In genomic region chr21:29168874-29169273, GRCh38 we compare ENCODE assay signal across 25 cellular contexts. TPM values are rescaled to one million over a fixed set of nuclear protein-coding genes. Genes with fewer than 3 reads are reported as not detected.
DNase-seq lines count a peak whose midpoint lies in the region; ATAC-seq and TF ChIP-seq lines count a peak whose summit lies in the region.
"Had no signal": no experiment of that assay in that cellular context is flagged by ENCODE, and none has a peak within 500 bp of the region (broad histone marks: within the 10 kb centered on the region; RNA-seq: fewer than 3 reads in every experiment).

No MANE protein-coding gene starts in this region.

- no peaks in the 10 kb centered on the region for H3K27me3 ChIP-seq in breast epithelium
- no peaks in the 10 kb centered on the region for H3K27me3 ChIP-seq in PC-9 (ENCODE audit: insufficient read depth, low read depth)
- H3K27me3 ChIP-seq in foreskin keratinocyte, result no peaks in the 10 kb centered on the region
- H3K27me3 ChIP-seq in upper lobe of right lung, result no peaks in the 10 kb centered on the region
- H3K27me3 ChIP-seq in spleen (replicated peaks in 1 of 7), result no peaks in the 10 kb centered on the region
- H3K27me3 ChIP-seq: MG63, upper lobe of left lung had no signal

- CTCF ChIA-PET in MCF 10A (lab: Yijun Ruan, JAX), result interaction anchor here (0.6 to 4.1 kb wide), 7 partner anchors 10 to 179 kb away, joined by 3 to 29 read pairs (median 6); partner anchors contain the start of gene BACH1
- CTCF ChIA-PET in PC-9 (lab: Charles Lee), result no interaction called here

- peak overlapping the region; percentile 81 for H3K27ac Mint-ChIP-seq in MCF 10A (ENCODE audit: low read depth, unreplicated experiment)
- H3K27ac Mint-ChIP-seq: activated CD4-positive, alpha-beta T cell treated with anti-CD3 and anti-CD28 coated beads for 36 hours; brain; CD8-positive, alpha-beta T cell; H9; T-helper 1 cell treated with Interleukin-12 subunit alpha and Interleukin-12 subunit beta and Interleukin-4 antibody, amounts not matched to agents 30 μg/mL and 1 μg/mL, for 36 hours had no signal

- H3K9me2 ChIP-seq in PC-9 (ENCODE audit: insufficient read depth), result no peaks in the 10 kb centered on the region

- POLR2A ChIA-PET in MCF 10A (lab: Yijun Ruan, JAX), result interaction anchor here (0.6 to 4.0 kb wide), 20 partner anchors 10 to 134 kb away, joined by 3 to 37 read pairs (median 4); partner anchors contain the start of gene BACH1
- POLR2A ChIA-PET in PC-9 (lab: Charles Lee; ENCODE audit: unreplicated experiment), result interaction anchor here (0.5 kb wide), 1 partner anchor 1079 kb away, joined by 3 read pairs; no protein-coding TSS in a partner anchor

- no peak overlapping the region for H3K27ac ChIP-seq in breast epithelium
- H3K27ac ChIP-seq in PC-9, result peak overlapping the region; percentile 99
- H3K27ac ChIP-seq in foreskin keratinocyte, result peak overlapping the region; percentile 51
- H3K27ac ChIP-seq in upper lobe of right lung, result no peak overlapping the region
- no peak overlapping the region for H3K27ac ChIP-seq in spleen
- H3K27ac ChIP-seq: prostate gland had no signal

- intact Hi-C loops in MCF 10A (cut with micrococcal nuclease) (no loop called here), breast epithelium (cut with DNase I; ENCODE audit: low total_unique reads) (no loop called here), PC-9 (cut with micrococcal nuclease; ENCODE audit: unreplicated experiment) (loop anchor here (1.0 kb wide), 1 partner anchor 131 kb away; no protein-coding TSS in a partner anchor), upper lobe of right lung (cut with DNase I) (no loop called here), spleen (cut with DNase I; ENCODE audit: low total_unique reads) (loop anchor here (5.0 kb wide), 1 partner anchor 203 kb away; no protein-coding TSS in a partner anchor)

- no peak overlapping the region for H2AFZ ChIP-seq in PC-9

- no peaks in the 10 kb centered on the region for H4K20me1 ChIP-seq in PC-9 (ENCODE audit: insufficient read depth)

- no peaks in the 10 kb centered on the region for H3K79me2 ChIP-seq in PC-9 (ENCODE audit: low read depth)

- DNase-seq in MCF 10A (ENCODE audit: unreplicated experiment), result peak; percentile 87
- DNase-seq in breast epithelium (ENCODE audit: low spot score in 2 of 2), result no peak
- DNase-seq in PC-9, result peak; percentile 46 to 99
- DNase-seq in foreskin keratinocyte, result peak; percentile 90 to 95
- DNase-seq in upper lobe of right lung, result no peak
- no peak for DNase-seq in spleen
- no peak for DNase-seq in inferior parietal cortex (ENCODE audit: extremely low spot score)
- DNase-seq: 8988T; activated CD4-positive, alpha-beta T cell treated with anti-CD3 and anti-CD28 coated beads for 36 hours; activated T-cell treated with anti-CD3 and anti-CD28 coated beads, Interleukin-2, amount 50 U/mL, for 4 hours; AML-193; CD8-positive, alpha-beta T cell; effector memory CD4-positive, alpha-beta T cell; GDM1; H9; islet precursor cell; MG63; NCI-H2081 treated with DMSO at 0.1 percent for 48 hours; NCI-H510A; stimulated activated CD4-positive, alpha-beta T cell treated with anti-CD3 and anti-CD28 coated beads, Interleukin-1b, Interleukin-23, amount 100 ng/mL, for 48 hours had no signal

- H3K4me1 ChIP-seq in breast epithelium, result no peaks in the 10 kb centered on the region
- peaks cover 44% of the 10 kb centered on the region for H3K4me1 ChIP-seq in PC-9 (replicated peaks; ENCODE audit: insufficient read depth)
- H3K4me1 ChIP-seq in foreskin keratinocyte, result peaks cover 27% of the 10 kb centered on the region
- H3K4me1 ChIP-seq in upper lobe of right lung, result peaks cover 11% of the 10 kb centered on the region
- H3K4me1 ChIP-seq in spleen, result peaks cover 0 to 47% (median 20%) of the 10 kb centered on the region in 6 donors
- H3K4me1 ChIP-seq: prostate gland had no signal

- no peak for TF ChIP-seq POLR2A in breast epithelium (IDR thresholded peaks at IDR 0.05)
- no peak for TF ChIP-seq POLR2A in spleen (IDR thresholded peaks at IDR 0.05)

- TF ChIP-seq CTCF in MCF 10A (IDR thresholded peaks at IDR 0.05; ENCODE audit: unreplicated experiment) (no peak), breast epithelium (IDR thresholded peaks at IDR 0.05) (no peak), PC-9 (conservative IDR thresholded peaks at IDR 0.05) (no peak), foreskin keratinocyte (conservative IDR thresholded peaks at IDR 0.05) (peak; percentile 35), upper lobe of right lung (IDR thresholded peaks at IDR 0.05) (no peak), spleen (IDR thresholded peaks at IDR 0.05 in 8 of 11, conservative IDR thresholded peaks at IDR 0.05 in 3 of 11) (no peak)

- BruUV-seq in MCF 10A (replicated peaks; lab: Mats Ljungman, UMichigan) (no TSS peak), PC-9 (replicated peaks; lab: Mats Ljungman, UMichigan) (no TSS peak)

- ATAC-seq in foreskin keratinocyte (peak; percentile 98), upper lobe of right lung (peak; percentile 79), HG02623 (IDR thresholded peaks at IDR 0.05; ENCODE audit: unreplicated experiment) (no peak)
- ATAC-seq: activated CD4-positive, alpha-beta T cell treated with anti-CD3 and anti-CD28 coated beads for 36 hours; activated T-cell treated with anti-CD3 and anti-CD28 coated beads, Interleukin-2, amount 50 U/mL, for 4 hours; CD8-positive, alpha-beta T cell had no signal

- no peak overlapping the region for H3K4me3 Mint-ChIP-seq in MCF 10A (ENCODE audit: unreplicated experiment)
- H3K4me3 Mint-ChIP-seq: activated CD4-positive, alpha-beta T cell treated with anti-CD3 and anti-CD28 coated beads for 36 hours; activated T-cell treated with anti-CD3 and anti-CD28 coated beads, Interleukin-2, amount 50 U/mL, for 4 hours; brain; CD8-positive, alpha-beta T cell; H9; T-helper 1 cell treated with Interleukin-12 subunit alpha and Interleukin-12 subunit beta and Interleukin-4 antibody, amounts not matched to agents 30 μg/mL and 1 μg/mL, for 36 hours had no signal

- H3K36me3 Mint-ChIP-seq in MCF 10A (ENCODE audit: insufficient read depth, unreplicated experiment), result no peaks in the 10 kb centered on the region
- H3K36me3 Mint-ChIP-seq: brain; CD8-positive, alpha-beta T cell had no signal

- H3K9me3 ChIP-seq in breast epithelium, result no peaks in the 10 kb centered on the region
- no peaks in the 10 kb centered on the region for H3K9me3 ChIP-seq in PC-9 (ENCODE audit: insufficient read depth, low read depth)
- H3K9me3 ChIP-seq in upper lobe of right lung, result no peaks in the 10 kb centered on the region
- no peaks in the 10 kb centered on the region for H3K9me3 ChIP-seq in spleen
- H3K9me3 ChIP-seq: MG63, prostate gland, upper lobe of left lung had no signal

- H3K9me3 Mint-ChIP-seq in MCF 10A (ENCODE audit: unreplicated experiment), result no peaks in the 10 kb centered on the region
- H3K9me3 Mint-ChIP-seq: activated T-cell treated with anti-CD3 and anti-CD28 coated beads, Interleukin-2, amount 50 U/mL, for 4 hours; brain; CD8-positive, alpha-beta T cell; H9; T-helper 1 cell treated with Interleukin-12 subunit alpha and Interleukin-12 subunit beta and Interleukin-4 antibody, amounts not matched to agents 30 μg/mL and 1 μg/mL, for 36 hours had no signal

- no peaks in the 10 kb centered on the region for H3K27me3 Mint-ChIP-seq in MCF 10A (ENCODE audit: insufficient read depth, unreplicated experiment)
- H3K27me3 Mint-ChIP-seq: activated CD4-positive, alpha-beta T cell treated with anti-CD3 and anti-CD28 coated beads for 36 hours; brain had no signal

- peaks cover 23% of the 10 kb centered on the region for H3F3A ChIP-seq in PC-9 (ENCODE audit: insufficient read depth, low read depth)

- peak overlapping the region; percentile 37 for H3K4me2 ChIP-seq in PC-9

- WGBS in spleen, 5 donors, result 41 to 77% (median 60%) methylated on average over 3 of the region's 3 CpGs

- H3K4me1 Mint-ChIP-seq in MCF 10A (ENCODE audit: insufficient read depth, unreplicated experiment), result peaks cover 42% of the 10 kb centered on the region
- H3K4me1 Mint-ChIP-seq: brain, H9 had no signal

- H3K4me3 ChIP-seq in breast epithelium (no peak overlapping the region), PC-9 (no peak overlapping the region), upper lobe of right lung (no peak overlapping the region), spleen (no peak overlapping the region)
- H3K4me3 ChIP-seq: MG63, prostate gland, upper lobe of left lung had no signal

- H3K36me3 ChIP-seq in breast epithelium (no peaks in the 10 kb centered on the region), PC-9 (ENCODE audit: low read depth) (no peaks in the 10 kb centered on the region), upper lobe of right lung (no peaks in the 10 kb centered on the region), spleen (no peaks in the 10 kb centered on the region)
- H3K36me3 ChIP-seq: MG63, prostate gland, upper lobe of left lung had no signal

RNA-seq across cellular contexts. Expression of gene MAP3K7CL, which starts 38.4 kb away (rescaled TPM):
- total RNA-seq in MCF 10A (2022) (4.9 and 6.3 TPM in 2 replicates), breast epithelium (1 to 10 TPM; 1.8 to 8.5 (median 7.5) TPM), PC-9 (2021) (0.37 and 0.50 TPM in 2 replicates), foreskin keratinocyte (14.5 and 15.0 TPM in 2 replicates), upper lobe of right lung (7.6 TPM), spleen (10 to 100 TPM in 5 of 7 donors, 1 to 10 TPM in 2; 7.1 to 24.3 (median 13.9) TPM)
- polyA plus RNA-seq in foreskin keratinocyte (12.3 and 12.4 TPM in 2 replicates), spleen (10 to 100 TPM in 2 of 3 donors, 1 to 10 TPM in 1; 6.9 to 13.3 (median 10.5) TPM)
- total RNA-seq: H9 had no signal

Comparison
In these comparisons a context has a peak if more than half of its experiments do, and no peak if none do; other contexts are left out.
1. DNase-seq: peak in MCF 10A (single experiment), PC-9 (2 of 2) and foreskin keratinocyte (2 of 2); none in breast epithelium (0 of 2), upper lobe of right lung (single experiment), spleen (single experiment) and inferior parietal cortex (single experiment).
2. H3K27ac ChIP-seq: peak in PC-9 (single experiment) and foreskin keratinocyte (single experiment); none in breast epithelium (0 of 2), upper lobe of right lung (single experiment) and spleen (0 of 8).
3. intact Hi-C loops: an anchor here in PC-9 (1.0 kb wide) and spleen (5.0 kb wide); none called in MCF 10A, breast epithelium and upper lobe of right lung.